ENCODE assay signal across 22 cellular contexts in the genomic region with DNA sequence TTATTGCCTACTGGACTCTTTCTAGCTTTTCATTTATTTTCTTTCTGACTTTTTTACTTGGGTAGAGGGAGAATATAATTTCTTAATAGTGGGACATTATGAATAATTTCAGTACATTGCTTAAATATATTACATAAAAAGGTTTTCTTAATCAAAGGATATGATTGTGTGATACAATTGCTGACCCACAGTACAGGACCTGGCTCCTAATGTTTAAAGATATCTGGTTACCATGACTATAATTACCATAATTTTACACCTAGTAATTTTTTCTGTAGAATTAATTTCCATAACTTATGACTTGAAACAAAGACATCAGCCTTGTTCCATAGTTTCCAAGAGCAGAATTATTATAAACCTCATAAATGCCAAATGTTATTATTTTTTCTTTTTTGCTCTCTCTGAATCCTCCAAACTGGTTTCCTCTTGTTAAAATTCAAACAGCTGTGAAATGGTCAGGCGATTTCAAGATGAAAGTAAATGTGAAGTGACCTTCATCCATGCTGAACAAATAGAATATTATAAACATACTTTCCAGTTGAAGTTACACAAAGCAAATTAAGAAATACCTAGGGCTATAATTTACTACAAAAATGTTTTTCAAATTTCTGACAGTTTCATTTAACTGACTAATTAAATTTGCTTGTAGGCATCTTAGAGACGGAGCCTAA.
A peak's percentile ranks its signal among the peaks of the same experiment; 100 is the strongest.
DNase-seq lines count a peak whose midpoint lies in the region; ATAC-seq and TF ChIP-seq lines count a peak whose summit lies in the region.
"Had no signal": no experiment of that assay in that cellular context is flagged by ENCODE, and none has a peak within 500 bp of the region (broad histone marks: within the 10 kb centered on the region; RNA-seq: fewer than 3 reads in every experiment).

No MANE protein-coding gene starts in this region.

- peak; percentile 47 for ATAC-seq in body of pancreas
- ATAC-seq in psoas muscle = no peak
- no peak for ATAC-seq in HG03139 (IDR thresholded peaks at IDR 0.05; ENCODE audit: unreplicated experiment)
- ATAC-seq in GM19328 (IDR thresholded peaks at IDR 0.05; ENCODE audit: unreplicated experiment) = no peak
- ATAC-seq: GM12878 had no signal

- DNase-seq in NCI-H146 (lab: John Stamatoyannopoulos, UW) (peak; percentile 22), NCI-H146 treated with DMSO at 0.1 percent for 48 hours (lab: John Stamatoyannopoulos, UW; ENCODE audit: unreplicated experiment) (peak; percentile 52), body of pancreas (no peak), psoas muscle (no peak)
- DNase-seq: 8988T; ACHN; BE2C; C1 segment of cervical spinal cord; CD4-positive, alpha-beta memory T cell; CD4-positive, CD25-positive, alpha-beta regulatory T cell; CD8-positive, alpha-beta memory T cell; DMS 273 treated with DMSO at 0.1 percent for 48 hours; DMS153; DMS53; DMS79; DND-41; EL; GDM1 had no signal

- peak overlapping the region in 1 of 4 donors; percentile 29 for H3K27ac ChIP-seq in body of pancreas
- no peak overlapping the region for H3K27ac ChIP-seq in psoas muscle
- H3K27ac ChIP-seq: BLaER1 had no signal

- H3K9me3 ChIP-seq in body of pancreas = no peaks in the 10 kb centered on the region
- no peaks in the 10 kb centered on the region for H3K9me3 ChIP-seq in psoas muscle
- H3K9me3 ChIP-seq: BE2C, BLaER1 had no signal

- no peak overlapping the region for H3K4me3 ChIP-seq in body of pancreas
- no peak overlapping the region for H3K4me3 ChIP-seq in psoas muscle
- H3K4me3 ChIP-seq: BLaER1, GM12878 had no signal

- no peaks in the 10 kb centered on the region for H3K36me3 ChIP-seq in body of pancreas (replicated peaks in 1 of 2; ENCODE audit: insufficient read depth in 1 of 2, low read depth in 2 of 2)
- H3K36me3 ChIP-seq in psoas muscle (ENCODE audit: insufficient read depth in 1 of 2, low read depth in 1 of 2) = no peaks in the 10 kb centered on the region
- H3K36me3 ChIP-seq: BE2C, BLaER1 had no signal

- peaks cover 7% of the 10 kb centered on the region for H3K4me1 ChIP-seq in body of pancreas
- H3K4me1 ChIP-seq in psoas muscle = no peaks in the 10 kb centered on the region
- H3K4me1 ChIP-seq: BE2C, BLaER1 had no signal

- TF ChIP-seq POLR2A in body of pancreas (IDR thresholded peaks at IDR 0.05) = no peak

- TF ChIP-seq CTCF in body of pancreas (IDR thresholded peaks at IDR 0.05) = no peak
- TF ChIP-seq CTCF in psoas muscle (IDR thresholded peaks at IDR 0.05) = no peak

- WGBS in body of pancreas, 2 donors = 6 to 15% methylated on average over 2 of the region's 2 CpGs
- WGBS in psoas muscle, 3 donors = 64 to 71% (median 71%) methylated on average over 2 of the region's 2 CpGs

- intact Hi-C loops in body of pancreas (cut with DNase I) (no loop called here), psoas muscle (cut with DNase I) (no loop called here)

- H3K27me3 ChIP-seq in body of pancreas = no peaks in the 10 kb centered on the region
- no peaks in the 10 kb centered on the region for H3K27me3 ChIP-seq in psoas muscle (ENCODE audit: insufficient read depth in 3 of 3, low read length in 2 of 3)
- H3K27me3 ChIP-seq: BE2C, BLaER1 had no signal

Comparison
In these comparisons a context has a peak if more than half of its experiments do, and no peak if none do; other contexts are left out.
1. DNase-seq: peak in NCI-H146 (single experiment) and NCI-H146 treated with DMSO at 0.1 percent for 48 hours (single experiment); none in body of pancreas (0 of 4) and psoas muscle (0 of 2).